8 cellular contexts compared by ENCODE assay signal in the genomic region with DNA sequence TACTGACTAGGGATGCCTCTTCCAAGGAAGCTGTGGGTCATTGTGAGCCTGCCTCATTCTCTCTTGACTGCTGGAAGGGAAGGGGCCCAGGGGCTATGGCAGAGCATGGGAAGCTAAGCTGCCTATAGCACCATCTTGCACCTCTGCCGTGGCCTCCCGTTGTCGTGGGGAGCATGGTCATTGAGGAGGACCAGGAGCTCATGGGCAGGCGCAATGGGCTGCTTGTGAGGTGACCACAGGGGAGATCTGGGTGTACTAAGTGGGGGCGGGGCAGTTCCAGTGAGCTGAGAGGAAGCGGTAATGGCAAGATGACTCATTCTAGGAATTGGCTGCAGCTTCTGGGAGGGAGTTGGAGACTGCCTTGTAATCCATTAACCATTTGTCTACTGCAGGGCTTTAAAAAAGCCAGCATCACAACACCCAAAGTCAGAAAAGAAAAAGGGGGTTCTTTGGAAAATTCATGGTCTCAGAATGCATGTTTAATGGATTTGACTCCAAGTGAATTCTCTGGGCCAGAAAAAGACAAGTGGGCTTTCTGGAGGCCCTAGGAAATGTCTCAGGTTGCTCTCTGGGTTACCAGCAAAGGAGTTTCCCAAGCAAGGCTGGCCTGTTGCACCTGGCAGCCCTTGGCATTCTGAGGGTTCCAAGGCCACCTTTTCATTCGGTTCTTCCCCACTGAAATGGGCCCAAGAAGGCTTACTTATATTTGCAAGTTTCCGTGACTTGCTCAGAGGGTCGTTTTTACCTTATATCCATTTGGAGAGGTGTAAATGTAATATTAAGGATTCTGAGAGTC. TPM values are rescaled to one million over a fixed set of nuclear protein-coding genes. Genes with fewer than 3 reads are reported as not detected.
DNase-seq lines count a peak whose midpoint lies in the region; ATAC-seq and TF ChIP-seq lines count a peak whose summit lies in the region.

No MANE protein-coding gene starts in this region.

- H3K27me3 ChIP-seq in MM.1S (replicated peaks; ENCODE audit: insufficient read depth, low read length) (no peaks in the 10 kb centered on the region), mesenchymal stem cell (ENCODE audit: control insufficient read depth in 1 of 2, insufficient read depth in 1 of 2, low read length in 2 of 2) (no peaks in the 10 kb centered on the region)

- no peaks in the 10 kb centered on the region for H3K9me2 ChIP-seq in MM.1S (replicated peaks; ENCODE audit: insufficient read depth, low read length)

- H3K27me3 Mint-ChIP-seq in effector memory CD8-positive, alpha-beta T cell: no peaks in the 10 kb centered on the region

- peak overlapping the region; percentile 93 for H4K91ac ChIP-seq in mesenchymal stem cell (ENCODE audit: low read length)

- peaks cover 50% of the 10 kb centered on the region for H4K20me1 ChIP-seq in MM.1S (ENCODE audit: insufficient read depth, low read length)

- H3K9me3 ChIP-seq in MM.1S (replicated peaks; ENCODE audit: insufficient read depth, low read length) (no peaks in the 10 kb centered on the region), mesenchymal stem cell (ENCODE audit: control insufficient read depth, low read length) (no peaks in the 10 kb centered on the region)

- peaks cover 67% of the 10 kb centered on the region for H3K36me3 Mint-ChIP-seq in effector memory CD8-positive, alpha-beta T cell (ENCODE audit: insufficient read depth)

- WGBS in mesenchymal stem cell: 21% methylated on average over 7 of the region's 9 CpGs

- H3K18ac ChIP-seq in mesenchymal stem cell (ENCODE audit: low read depth in 1 of 2, low read length in 2 of 2): peak overlapping the region; percentile 79 to 99

- peak overlapping the region; percentile 29 for H2BK120ac ChIP-seq in mesenchymal stem cell (ENCODE audit: low read depth, low read length)

- DNase-seq in AG09309 (ENCODE audit: low read depth) (peak; percentile 72), MM.1S (peak; percentile 77), mesenchymal stem cell (peak; percentile 97), NCI-H345 (lab: John Stamatoyannopoulos, UW) (no peak)
- DNase-seq in activated CD4-positive, alpha-beta T cell treated with anti-CD3 and anti-CD28 coated beads, Interleukin-2, amount 50 U/mL, for 4 hours: peak; percentile 55 to 60
- no peak for DNase-seq in effector memory CD8-positive, alpha-beta T cell
- DNase-seq in stimulated activated CD8-positive, alpha-beta memory T cell treated with anti-CD3 and anti-CD28 coated beads, Interleukin-7, amount 100 ng/mL, for 24 hours (ENCODE audit: low read depth): peak; percentile 51

- peak overlapping the region; percentile 55 for H2BK15ac ChIP-seq in mesenchymal stem cell (ENCODE audit: low read depth, poor library complexity, severe bottlenecking)

- peak; percentile 14 for ATAC-seq in GM18517 (IDR thresholded peaks at IDR 0.05; ENCODE audit: unreplicated experiment)
- ATAC-seq in effector memory CD8-positive, alpha-beta T cell (replicated peaks): no peak

- peaks cover 4% of the 10 kb centered on the region for H3K79me1 ChIP-seq in mesenchymal stem cell (replicated peaks; ENCODE audit: low read length, poor library complexity, severe bottlenecking)

- H3K4me3 Mint-ChIP-seq in effector memory CD8-positive, alpha-beta T cell: peak overlapping the region; percentile 86 to 94

- H3K4me1 Mint-ChIP-seq in effector memory CD8-positive, alpha-beta T cell (ENCODE audit: low read depth in 2 of 2): peaks cover 74 to 77% of the 10 kb centered on the region in 2 donors

- H3K23ac ChIP-seq in mesenchymal stem cell (ENCODE audit: low read length in 2 of 2): no peak overlapping the region

- peak overlapping the region; percentile 91 for H4K8ac ChIP-seq in mesenchymal stem cell (ENCODE audit: low read length)

- peak overlapping the region; percentile 69 to 84 for H3K4ac ChIP-seq in mesenchymal stem cell (ENCODE audit: low read depth in 1 of 2, low read length in 2 of 2)

- H3K9me3 Mint-ChIP-seq in effector memory CD8-positive, alpha-beta T cell: no peaks in the 10 kb centered on the region

- TF ChIP-seq CTCF in AG09309 (IDR thresholded peaks at IDR 0.05; ENCODE audit: control insufficient read depth, insufficient read depth, low read depth, low read length, missing control alignments) (no peak), MM.1S (IDR thresholded peaks at IDR 0.05; ENCODE audit: low read length) (no peak)

- H3F3A ChIP-seq in MM.1S (ENCODE audit: insufficient read depth, low read length): peaks cover 81% of the 10 kb centered on the region

- H3K4me2 ChIP-seq in MM.1S (ENCODE audit: low read depth, low read length) (peak overlapping the region; percentile 96), mesenchymal stem cell (ENCODE audit: low read length, poor library complexity, severe bottlenecking) (peak overlapping the region; percentile 77)

- H3K36me3 ChIP-seq in MM.1S (replicated peaks; ENCODE audit: insufficient read depth, low read length): peaks cover 25% of the 10 kb centered on the region
- H3K36me3 ChIP-seq in mesenchymal stem cell (ENCODE audit: control insufficient read depth in 1 of 2, insufficient read depth in 2 of 2, low read depth in 1 of 2, low read length in 2 of 2): peaks cover 13 to 39% of the 10 kb centered on the region in 2 experiments

- H3K9ac ChIP-seq in MM.1S (ENCODE audit: low read length) (peak overlapping the region; percentile 97), mesenchymal stem cell (ENCODE audit: low read length) (peak overlapping the region; percentile 98)

- H2BK5ac ChIP-seq in mesenchymal stem cell (ENCODE audit: low read depth, low read length, poor library complexity, severe bottlenecking): peak overlapping the region; percentile 15

- peak overlapping the region; percentile 95 to 96 for H3K27ac Mint-ChIP-seq in effector memory CD8-positive, alpha-beta T cell

- H3K4me1 ChIP-seq in MM.1S (ENCODE audit: low read length) (peaks cover 51% of the 10 kb centered on the region), mesenchymal stem cell (ENCODE audit: control insufficient read depth, insufficient read depth, low read depth, low read length) (peaks cover 20% of the 10 kb centered on the region)

- peak overlapping the region in 1 of 2 experiments; percentile 79 for H3K14ac ChIP-seq in mesenchymal stem cell (ENCODE audit: low read length in 2 of 2)

- H3K4me3 ChIP-seq in AG09309 (ENCODE audit: control insufficient read depth, low read depth, low read length): peak overlapping the region; percentile 38
- H3K4me3 ChIP-seq in MM.1S (ENCODE audit: low read length): peak overlapping the region; percentile 86
- peak overlapping the region; percentile 45 to 97 for H3K4me3 ChIP-seq in mesenchymal stem cell (ENCODE audit: insufficient read depth in 1 of 2, low read depth in 1 of 2, low read length in 2 of 2)

- H3K27ac ChIP-seq in MM.1S (ENCODE audit: low read length) (peak overlapping the region; percentile 93), mesenchymal stem cell (ENCODE audit: low read length, poor library complexity, severe bottlenecking) (peak overlapping the region; percentile 81)

- H3K79me2 ChIP-seq in MM.1S (ENCODE audit: low read length): peaks cover 97% of the 10 kb centered on the region

- H2AK5ac ChIP-seq in mesenchymal stem cell (ENCODE audit: low read length, severe bottlenecking): peak overlapping the region; percentile 37

- H2BK12ac ChIP-seq in mesenchymal stem cell (ENCODE audit: low read length in 2 of 2): peak overlapping the region; percentile 29 to 99

- no peak overlapping the region for H2AFZ ChIP-seq in MM.1S (ENCODE audit: low read length)
- H2AFZ ChIP-seq in mesenchymal stem cell (ENCODE audit: low read depth, low read length): no peak overlapping the region

RNA-seq across cellular contexts. Expression of a gene that starts 3.6 kb away (rescaled TPM):
- 4.4 TPM for polyA plus RNA-seq in mesenchymal stem cell (2013, experiment 1 of 2)
- 4.4 TPM for polyA plus RNA-seq in mesenchymal stem cell (2013, experiment 2 of 2)

Comparison
In these comparisons a context has a peak if more than half of its experiments do, and no peak if none do; other contexts are left out.
1. DNase-seq: peak in AG09309 (single experiment), MM.1S (single experiment), activated CD4-positive, alpha-beta T cell treated with anti-CD3 and anti-CD28 coated beads, Interleukin-2, amount 50 U/mL, for 4 hours (2 of 2), mesenchymal stem cell (single experiment) and stimulated activated CD8-positive, alpha-beta memory T cell treated with anti-CD3 and anti-CD28 coated beads, Interleukin-7, amount 100 ng/mL, for 24 hours (single experiment); none in effector memory CD8-positive, alpha-beta T cell (0 of 3) and NCI-H345 (single experiment).
2. Peak in every context shown above with its lines, with median percentiles within 50 percentile points of each other: H3K4me3 ChIP-seq.